19 cellular contexts compared by ENCODE assay signal in genomic region chr5:65873181-65873580, GRCh38. TPM values are rescaled to one million over a fixed set of nuclear protein-coding genes. Genes with fewer than 3 reads are reported as not detected.
A peak's percentile ranks its signal among the peaks of the same experiment; 100 is the strongest.
DNase-seq lines count a peak whose midpoint lies in the region; ATAC-seq, FAIRE-seq and TF ChIP-seq lines count a peak whose summit lies in the region.
"Had no signal": no experiment of that assay in that cellular context is flagged by ENCODE, and none has a peak within 500 bp of the region (broad histone marks: within the 10 kb centered on the region; RNA-seq: fewer than 3 reads in every experiment).

No MANE protein-coding gene starts in this region.

- no peak overlapping the region for H3K27ac ChIP-seq in HepG2 (ENCODE audit: extremely low read length, insufficient read depth, low read length)
- H3K27ac ChIP-seq: ovary had no signal

- TF ChIP-seq RAD21 in HepG2 (CRISPR knock-in tag; IDR thresholded peaks at IDR 0.05) = no peak

- WGBS in HepG2 (ENCODE audit: low lambda C conversion rate) = 69% methylated on average over 2 of the region's 2 CpGs

- DNase-seq in Daoy (ENCODE audit: low read depth) = peak; percentile 57
- peak; percentile 68 for DNase-seq in NCI-H226
- peak; percentile 34 for DNase-seq in choroid plexus epithelial cell (ENCODE audit: low read depth)
- peak; percentile 76 for DNase-seq in kidney tubule cell (ENCODE audit: low spot score)
- no peak for DNase-seq in activated CD8-positive, alpha-beta memory T cell treated with anti-CD3 and anti-CD28 coated beads, Interleukin-2, amount 50 U/mL, for 4 hours
- no peak for DNase-seq in HepG2 (ENCODE audit: low spot score)
- DNase-seq in left cardiac atrium = no peak
- DNase-seq: activated naive CD4-positive, alpha-beta T cell treated with Interleukin-2 at 50 U/mL for 16 hours; aorta; cortex of kidney; MM.1S; naive thymus-derived CD4-positive, alpha-beta T cell; NCI-H187 treated with DMSO at 0.1 percent for 48 hours; ovary; SHP77; T-helper 1 cell had no signal

- H3K79me2 ChIP-seq in HepG2 (ENCODE audit: insufficient read depth, low read length) = no peaks in the 10 kb centered on the region

- no peak overlapping the region for H3K9ac ChIP-seq in HepG2 (ENCODE audit: insufficient read depth, low read depth, low read length)

- H2AFZ ChIP-seq in HepG2 (ENCODE audit: low read length) = no peak overlapping the region

- no peak for TF ChIP-seq POLR2A in HepG2 (IDR thresholded peaks at IDR 0.05; ENCODE audit: insufficient read depth in 1 of 2, low read depth in 2 of 2, low read length in 2 of 2)

- CTCF ChIA-PET in HepG2 (lab: Yijun Ruan, JAX; ENCODE audit: low intra/inter-chr PET ratio, low total read pairs) = no interaction called here

- no peaks in the 10 kb centered on the region for H3K36me3 ChIP-seq in HepG2 (replicated peaks in 1 of 2; ENCODE audit: control insufficient read depth in 1 of 2, insufficient read depth in 2 of 2, low read length in 2 of 2)
- H3K36me3 ChIP-seq: ovary had no signal

- POLR2A ChIA-PET in HepG2 (lab: Yijun Ruan, JAX) = no interaction called here

- H3K27me3 ChIP-seq in HepG2 (ENCODE audit: control insufficient read depth in 1 of 2, insufficient read depth in 2 of 2, low read length in 2 of 2) = no peaks in the 10 kb centered on the region
- H3K27me3 ChIP-seq: ovary had no signal

- no peak for TF ChIP-seq EP300 in HepG2 (IDR thresholded peaks at IDR 0.05; ENCODE audit: low read depth in 2 of 2, low read length in 2 of 2)
- no peak for TF ChIP-seq EP300 in HepG2 (CRISPR knock-in tag; IDR thresholded peaks at IDR 0.05; ENCODE audit: borderline replicate concordance)

- no peak for FAIRE-seq in HepG2 (lab: Jason Lieb, UNC)
- FAIRE-seq: G401.6 had no signal

- H3K4me3 ChIP-seq in choroid plexus epithelial cell (ENCODE audit: low read depth, low read length) (no peak overlapping the region), HepG2 (replicated peaks in 1 of 3; ENCODE audit: insufficient read depth in 1 of 3, low read depth in 2 of 3, low read length in 3 of 3) (no peak overlapping the region)
- H3K4me3 ChIP-seq: lung, ovary had no signal

- intact Hi-C loops in HepG2 (cut with micrococcal nuclease; ENCODE audit: unreplicated experiment) = no loop called here
- intact Hi-C loops in left cardiac atrium (cut with DNase I) = no loop called here

- no peak overlapping the region for H3K4me2 ChIP-seq in HepG2 (ENCODE audit: low read depth, low read length)

- no peaks in the 10 kb centered on the region for H4K20me1 ChIP-seq in HepG2 (ENCODE audit: insufficient read depth, low read length)

- peaks cover 6% of the 10 kb centered on the region; the same call in 1 of the 2 replicates for H3K4me1 ChIP-seq in HepG2 (ENCODE audit: insufficient read depth, low read length)

- no TSS peak for BruUV-seq in HepG2 (replicated peaks; lab: Mats Ljungman, UMichigan)

- TF ChIP-seq CTCF in choroid plexus epithelial cell (conservative IDR thresholded peaks at IDR 0.05; ENCODE audit: low read depth, low read length) (no peak), HepG2 (CRISPR knock-in tag; IDR thresholded peaks at IDR 0.05) (no peak)

- in situ Hi-C loops in HepG2 (cut with HindIII; ENCODE audit: extremely low pct_ligation_motif_present, low pct_unique_long_range_greater_than_20kb) = no loop called here

- ATAC-seq in HepG2 (no peak), GM21360 (IDR thresholded peaks at IDR 0.05; ENCODE audit: unreplicated experiment) (no peak), left cardiac atrium (no peak)
- ATAC-seq: naive thymus-derived CD4-positive, alpha-beta T cell had no signal

- H3K9me3 ChIP-seq in HepG2 (ENCODE audit: low read length) = no peaks in the 10 kb centered on the region
- H3K9me3 ChIP-seq: ovary had no signal

TF ChIP-seq in HepG2, 621 proteins besides CTCF, POLR2A, EP300 and RAD21 (continues in another document):
- no peak for TF ChIP-seq ZNF230 (CRISPR knock-in tag; IDR thresholded peaks at IDR 0.05)
- TF ChIP-seq RBM39 (IDR thresholded peaks at IDR 0.05; ENCODE audit: low read depth, low read length, poor library complexity, severe bottlenecking) = no peak
- TF ChIP-seq ZNF335 (CRISPR knock-in tag; IDR thresholded peaks at IDR 0.05) = no peak
- TF ChIP-seq FLYWCH1 (CRISPR knock-in tag; IDR thresholded peaks at IDR 0.05) = no peak
- TF ChIP-seq, protein P1, sequence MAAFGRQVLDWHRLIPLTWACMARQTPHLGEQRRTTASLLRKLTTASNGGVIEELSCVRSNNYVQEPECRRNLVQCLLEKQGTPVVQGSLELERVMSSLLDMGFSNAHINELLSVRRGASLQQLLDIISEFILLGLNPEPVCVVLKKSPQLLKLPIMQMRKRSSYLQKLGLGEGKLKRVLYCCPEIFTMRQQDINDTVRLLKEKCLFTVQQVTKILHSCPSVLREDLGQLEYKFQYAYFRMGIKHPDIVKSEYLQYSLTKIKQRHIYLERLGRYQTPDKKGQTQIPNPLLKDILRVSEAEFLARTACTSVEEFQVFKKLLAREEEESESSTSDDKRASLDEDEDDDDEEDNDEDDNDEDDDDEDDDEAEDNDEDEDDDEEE (CRISPR knock-in tag; IDR thresholded peaks at IDR 0.05) = no peak
- TF ChIP-seq EHMT2 (IDR thresholded peaks at IDR 0.05; ENCODE audit: borderline replicate concordance, low read depth, low read length) = no peak
- no peak for TF ChIP-seq ZNF30 (CRISPR knock-in tag; IDR thresholded peaks at IDR 0.05)
- TF ChIP-seq SRSF4 (IDR thresholded peaks at IDR 0.05; ENCODE audit: low read depth, low read length, poor library complexity, severe bottlenecking) = no peak
- no peak for TF ChIP-seq SMARCC2 (IDR thresholded peaks at IDR 0.05)
- no peak for TF ChIP-seq ZNF644 (CRISPR knock-in tag; IDR thresholded peaks at IDR 0.05; ENCODE audit: low read depth)
- no peak for TF ChIP-seq NR3C1 (CRISPR knock-in tag; IDR thresholded peaks at IDR 0.05)
- TF ChIP-seq ISL2 (CRISPR knock-in tag; IDR thresholded peaks at IDR 0.05) = no peak
- TF ChIP-seq HOXA5 (CRISPR knock-in tag; IDR thresholded peaks at IDR 0.05) = no peak
- TF ChIP-seq, protein P2, sequence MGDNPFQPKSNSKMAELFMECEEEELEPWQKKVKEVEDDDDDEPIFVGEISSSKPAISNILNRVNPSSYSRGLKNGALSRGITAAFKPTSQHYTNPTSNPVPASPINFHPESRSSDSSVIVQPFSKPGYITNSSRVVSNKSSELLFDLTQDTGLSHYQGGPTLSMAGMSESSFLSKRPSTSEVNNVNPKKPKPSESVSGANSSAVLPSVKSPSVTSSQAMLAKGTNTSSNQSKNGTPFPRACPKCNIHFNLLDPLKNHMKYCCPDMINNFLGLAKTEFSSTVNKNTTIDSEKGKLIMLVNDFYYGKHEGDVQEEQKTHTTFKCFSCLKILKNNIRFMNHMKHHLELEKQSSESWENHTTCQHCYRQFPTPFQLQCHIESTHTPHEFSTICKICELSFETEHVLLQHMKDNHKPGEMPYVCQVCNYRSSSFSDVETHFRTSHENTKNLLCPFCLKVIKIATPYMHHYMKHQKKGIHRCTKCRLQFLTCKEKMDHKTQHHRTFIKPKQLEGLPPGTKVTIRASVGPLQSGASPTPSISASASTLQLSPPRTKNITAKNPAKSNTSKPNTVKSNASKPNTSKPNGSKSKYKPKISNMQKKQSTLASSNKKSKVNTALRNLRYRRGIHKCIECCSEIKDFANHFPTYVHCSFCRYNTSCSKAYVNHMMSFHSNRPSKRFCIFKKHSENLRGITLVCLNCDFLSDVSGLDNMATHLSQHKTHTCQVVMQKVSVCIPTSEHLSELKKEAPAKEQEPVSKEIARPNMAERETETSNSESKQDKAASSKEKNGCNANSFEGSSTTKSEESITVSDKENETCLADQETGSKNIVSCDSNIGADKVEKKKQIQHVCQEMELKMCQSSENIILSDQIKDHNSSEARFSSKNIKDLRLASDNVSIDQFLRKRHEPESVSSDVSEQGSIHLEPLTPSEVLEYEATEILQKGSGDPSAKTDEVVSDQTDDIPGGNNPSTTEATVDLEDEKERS (CRISPR knock-in tag; IDR thresholded peaks at IDR 0.05) = no peak
- no peak for TF ChIP-seq REPIN1 (CRISPR knock-in tag; IDR thresholded peaks at IDR 0.05; ENCODE audit: borderline replicate concordance, low read depth)

RNA-seq across cellular contexts. Expression of gene ERBIN, which starts 53.2 kb away (rescaled TPM):
- total RNA-seq in Daoy (2014; rRNA removed; shearing (Covaris generic)) = 48.6 and 61.0 TPM in 2 replicates
- 41.7 and 54.8 TPM in 2 replicates for total RNA-seq in HepG2 (2016; rRNA removed; fragmentation: Illumina TruSeq; extraction: Trizol)
- 16.6 and 24.6 TPM in 2 replicates for total RNA-seq in HepG2 (2016; cell fraction: cytosol; rRNA removed; fragmentation: Illumina TruSeq; extraction: Trizol; ENCODE audit: low read depth)
- 37.9 and 53.8 TPM in 2 replicates for total RNA-seq in HepG2 (2016; cell fraction: insoluble cytoplasmic fraction; rRNA removed; fragmentation: Illumina TruSeq; extraction: Trizol)
- total RNA-seq in HepG2 (2016; cell fraction: membrane; rRNA removed; fragmentation: Illumina TruSeq; extraction: Trizol) = 23.2 and 27.1 TPM in 2 replicates
- 62.6 and 65.3 TPM in 2 replicates for total RNA-seq in HepG2 (2016; cell fraction: nucleus; rRNA removed; fragmentation: Illumina TruSeq; extraction: Trizol)
- polyA plus RNA-seq in HepG2 (2011; rRNA removed) = 12.5 and 14.4 TPM in 2 replicates
- 4.9 and 8.6 TPM in 2 replicates for polyA plus RNA-seq in HepG2 (2011; cell fraction: cytosol; rRNA removed)
- polyA plus RNA-seq in HepG2 (2011; cell fraction: nucleus; rRNA removed) = 10.5 and 10.8 TPM in 2 replicates
- polyA plus RNA-seq in HepG2 (2012) = 14.1 and 14.9 TPM in 2 replicates
- 0.44 and 0.64 TPM in 2 replicates for polyA plus RNA-seq in HepG2 (2016; cell fraction: cytosol; fragmentation: Illumina TruSeq; extraction: Trizol; ENCODE audit: low read depth)
- polyA plus RNA-seq in HepG2 (2016; cell fraction: insoluble cytoplasmic fraction; fragmentation: Illumina TruSeq; extraction: Trizol; ENCODE audit: low read depth) = 29.5 and 36.4 TPM in 2 replicates
- 3.4 and 3.9 TPM in 2 replicates for polyA plus RNA-seq in HepG2 (2016; cell fraction: membrane; fragmentation: Illumina TruSeq; extraction: Trizol; ENCODE audit: low read depth)
- polyA plus RNA-seq in HepG2 (2016; cell fraction: nucleus; fragmentation: Illumina TruSeq; extraction: Trizol; ENCODE audit: insufficient read depth, low read depth) = 40.0 and 43.6 TPM in 2 replicates
- 12.0 and 26.9 TPM in 2 replicates for polyA minus RNA-seq in HepG2 (2011; rRNA and poly(A)+ RNA removed; ENCODE audit: low replicate concordance)
- polyA minus RNA-seq in HepG2 (2011; cell fraction: cytosol; rRNA and poly(A)+ RNA removed) = 28.1 and 38.4 TPM in 2 replicates
- polyA minus RNA-seq in HepG2 (2011; cell fraction: nucleus; rRNA and poly(A)+ RNA removed) = 140 and 160 TPM in 2 replicates
- 10 to 100 TPM; 39.9 to 40.2 TPM for total RNA-seq in left cardiac atrium

Comparison
In these comparisons a context has a peak if more than half of its experiments do, and no peak if none do; other contexts are left out.
1. DNase-seq: peak in Daoy (single experiment), NCI-H226 (single experiment), choroid plexus epithelial cell (single experiment) and kidney tubule cell (single experiment); none in activated CD8-positive, alpha-beta memory T cell treated with anti-CD3 and anti-CD28 coated beads, Interleukin-2, amount 50 U/mL, for 4 hours (single experiment), HepG2 (single experiment) and left cardiac atrium (single experiment).